11 cellular contexts compared by ENCODE assay signal in the genomic region with DNA sequence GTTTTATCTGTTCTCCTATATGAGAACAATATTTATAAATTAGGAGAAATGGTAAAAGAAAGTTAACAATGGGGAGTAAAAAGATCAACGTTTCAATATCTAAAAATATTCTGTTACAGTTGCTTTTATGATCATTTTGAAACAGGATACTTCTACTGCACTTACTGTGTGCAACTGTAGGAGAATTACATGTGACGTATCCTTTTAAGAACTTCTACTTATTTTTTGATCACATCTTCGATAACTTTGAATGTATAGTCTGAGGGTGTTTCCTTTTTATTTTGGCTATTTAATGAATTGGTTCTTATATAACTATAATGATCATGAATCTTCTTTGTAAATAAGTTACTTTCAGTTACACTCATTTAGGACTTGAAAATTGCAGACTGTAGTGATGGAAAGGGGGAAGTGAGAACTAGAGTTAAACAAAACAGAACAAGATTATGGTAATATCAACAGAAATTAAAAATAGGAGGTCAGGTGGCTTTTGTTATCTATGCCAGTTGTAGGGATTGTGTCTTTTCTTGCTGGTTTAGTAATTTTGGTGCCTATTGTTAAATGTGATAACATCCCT.
DNase-seq lines count a peak whose midpoint lies in the region; ATAC-seq and TF ChIP-seq lines count a peak whose summit lies in the region.
"Had no signal": no experiment of that assay in that cellular context is flagged by ENCODE, and none has a peak within 500 bp of the region (broad histone marks: within the 10 kb centered on the region; RNA-seq: fewer than 3 reads in every experiment).

No MANE protein-coding gene starts in this region.

- H3K9me3 Mint-ChIP-seq in activated CD4-positive, alpha-beta memory T cell treated with anti-CD3 and anti-CD28 coated beads, Interleukin-2, amount 10 ng/mL, durations not matched to agents 7 days and 5 days = no peaks in the 10 kb centered on the region

- DNase-seq in SIG-M5 (lab: John Stamatoyannopoulos, UW) (peak; percentile 18), superior temporal gyrus (ENCODE audit: extremely low spot score) (no peak), NCI-H1694 (lab: John Stamatoyannopoulos, UW) (no peak)
- no peak for DNase-seq in central memory CD4-positive, alpha-beta T cell
- DNase-seq in activated CD4-positive, alpha-beta memory T cell treated with anti-CD3 and anti-CD28 coated beads, Interleukin-2, amount 10 ng/mL, durations not matched to agents 7 days and 5 days = no peak
- DNase-seq: activated T-cell treated with anti-CD3 and anti-CD28 coated beads, Interleukin-2, amount 50 U/mL, for 1 hour; NCI-H187 had no signal

- no peak overlapping the region for H3K4me3 Mint-ChIP-seq in activated CD4-positive, alpha-beta memory T cell treated with anti-CD3 and anti-CD28 coated beads, Interleukin-2, amount 10 ng/mL, durations not matched to agents 7 days and 5 days
- H3K4me3 Mint-ChIP-seq: nephron had no signal

- no peak for TF ChIP-seq POLR2A in GM18505 (IDR thresholded peaks at IDR 0.05; ENCODE audit: borderline replicate concordance, extremely low read depth, insufficient read depth, insufficient read length)

- peaks cover 2% of the 10 kb centered on the region for H3K27me3 Mint-ChIP-seq in activated CD4-positive, alpha-beta memory T cell treated with anti-CD3 and anti-CD28 coated beads, Interleukin-2, amount 10 ng/mL, durations not matched to agents 7 days and 5 days

- CTCF ChIA-PET in activated CD4-positive, alpha-beta memory T cell treated with anti-CD3 and anti-CD28 coated beads, Interleukin-2, amount 10 ng/mL, durations not matched to agents 7 days and 5 days (lab: Charles Lee) = no interaction called here

- no peaks in the 10 kb centered on the region for H3K36me3 Mint-ChIP-seq in activated CD4-positive, alpha-beta memory T cell treated with anti-CD3 and anti-CD28 coated beads, Interleukin-2, amount 10 ng/mL, durations not matched to agents 7 days and 5 days (ENCODE audit: low read depth)

- POLR2A ChIA-PET in activated CD4-positive, alpha-beta memory T cell treated with anti-CD3 and anti-CD28 coated beads, Interleukin-2, amount 10 ng/mL, durations not matched to agents 7 days and 5 days (lab: Charles Lee) = no interaction called here

- ATAC-seq in GM18505 (IDR thresholded peaks at IDR 0.05; ENCODE audit: unreplicated experiment) (peak; percentile 93), GM21447 (IDR thresholded peaks at IDR 0.05; ENCODE audit: unreplicated experiment) (peak; percentile 86), HG03103 (IDR thresholded peaks at IDR 0.05; ENCODE audit: low read depth, unreplicated experiment) (peak; percentile 81)

- H3K27ac Mint-ChIP-seq in activated CD4-positive, alpha-beta memory T cell treated with anti-CD3 and anti-CD28 coated beads, Interleukin-2, amount 10 ng/mL, durations not matched to agents 7 days and 5 days = no peak overlapping the region
- H3K27ac Mint-ChIP-seq: nephron had no signal

- peaks cover 1% of the 10 kb centered on the region for H3K4me1 Mint-ChIP-seq in activated CD4-positive, alpha-beta memory T cell treated with anti-CD3 and anti-CD28 coated beads, Interleukin-2, amount 10 ng/mL, durations not matched to agents 7 days and 5 days
